In genomic region chr5:75734913-75735789, GRCh38 we compare ENCODE assay signal across 9 cellular contexts. TPM values are rescaled to one million over a fixed set of nuclear protein-coding genes. Genes with fewer than 3 reads are reported as not detected.
DNase-seq lines count a peak whose midpoint lies in the region; ATAC-seq and TF ChIP-seq lines count a peak whose summit lies in the region.
"Had no signal": no experiment of that assay in that cellular context is flagged by ENCODE, and none has a peak within 500 bp of the region (broad histone marks: within the 10 kb centered on the region; RNA-seq: fewer than 3 reads in every experiment).

No MANE protein-coding gene starts in this region.

- H3K27ac ChIP-seq in adrenal gland (no peak overlapping the region), esophagus squamous epithelium (no peak overlapping the region)
- H3K27ac ChIP-seq: thoracic aorta had no signal

- peak; percentile 79 for TF ChIP-seq CTCF in LNCAP (IDR thresholded peaks at IDR 0.05)
- TF ChIP-seq CTCF in adrenal gland (IDR thresholded peaks at IDR 0.05) = peak; percentile 41 to 62 (median 58)
- TF ChIP-seq CTCF in esophagus squamous epithelium (IDR thresholded peaks at IDR 0.05) = peak in 2 of 6 experiments; percentile 30 to 46

- intact Hi-C loops in adrenal gland (cut with DNase I) (loop anchor here in 1 of 2 donors (5.0 to 10.0 kb wide), 2 partner anchors 450 to 522 kb away; no protein-coding TSS in a partner anchor), esophagus squamous epithelium (cut with DNase I) (no loop called here)

- no peak overlapping the region for H3K4me3 ChIP-seq in adrenal gland
- H3K4me3 ChIP-seq in esophagus squamous epithelium = no peak overlapping the region
- H3K4me3 ChIP-seq: thoracic aorta had no signal

- H3K36me3 ChIP-seq in adrenal gland (replicated peaks in 1 of 2) (no peaks in the 10 kb centered on the region), esophagus squamous epithelium (no peaks in the 10 kb centered on the region)
- H3K36me3 ChIP-seq: thoracic aorta had no signal

- ATAC-seq in HG03571 (IDR thresholded peaks at IDR 0.05; ENCODE audit: unreplicated experiment) = no peak

- no peaks in the 10 kb centered on the region for H3K4me1 ChIP-seq in adrenal gland (replicated peaks in 1 of 2)
- H3K4me1 ChIP-seq in esophagus squamous epithelium = no peaks in the 10 kb centered on the region

- no peak for TF ChIP-seq POLR2A in adrenal gland (IDR thresholded peaks at IDR 0.05)
- TF ChIP-seq POLR2A in esophagus squamous epithelium (IDR thresholded peaks at IDR 0.05) = no peak

- H3K27me3 ChIP-seq in adrenal gland = no peaks in the 10 kb centered on the region
- no peaks in the 10 kb centered on the region for H3K27me3 ChIP-seq in esophagus squamous epithelium

- no peaks in the 10 kb centered on the region for H3K9me3 ChIP-seq in adrenal gland (replicated peaks in 1 of 3)
- peaks cover 0 to 4% (median 0%) of the 10 kb centered on the region in 3 donors for H3K9me3 ChIP-seq in esophagus squamous epithelium
- H3K9me3 ChIP-seq: thoracic aorta had no signal

- 28 to 36% (median 32%) methylated on average over 6 of the region's 6 CpGs for WGBS in adrenal gland, 4 donors
- 28 to 39% methylated on average over 6 of the region's 6 CpGs for WGBS in esophagus squamous epithelium, 2 donors

- DNase-seq in stimulated activated CD4-positive, alpha-beta T cell treated with anti-CD3 and anti-CD28 coated beads, Interleukin-4, amount 100 ng/mL, for 24 hours = peak; percentile 10
- DNase-seq in stimulated activated CD4-positive, alpha-beta T cell treated with anti-CD3 and anti-CD28 coated beads, Interleukin-12 subunit alpha, Interleukin-12 subunit beta, amount 100 ng/mL, for 4 hours = no peak
- peak; percentile 53 to 79 (median 68) for DNase-seq in adrenal gland
- DNase-seq in islet precursor cell = peak; percentile 78
- DNase-seq in esophagus squamous epithelium (lab: John Stamatoyannopoulos, UW) = no peak
- DNase-seq in DMS79 (lab: John Stamatoyannopoulos, UW) = no peak

RNA-seq across cellular contexts. Expression of gene POC5, which starts 17.9 kb away (rescaled TPM):
- 10 to 100 TPM in 5 of 8 donors, 1 to 10 TPM in 3; 6.5 to 22.1 (median 12.4) TPM for total RNA-seq in adrenal gland
- polyA plus RNA-seq in adrenal gland = 10 to 100 TPM; 10.2 to 16.7 (median 13.5) TPM
- 10 to 100 TPM in 2 of 4 donors, 1 to 10 TPM in 2; 1.9 to 16.9 (median 9.3) TPM for total RNA-seq in esophagus squamous epithelium

Comparison
In these comparisons a context has a peak if more than half of its experiments do, and no peak if none do; other contexts are left out.
1. DNase-seq: peak in stimulated activated CD4-positive, alpha-beta T cell treated with anti-CD3 and anti-CD28 coated beads, Interleukin-4, amount 100 ng/mL, for 24 hours (single experiment), adrenal gland (7 of 7) and islet precursor cell (single experiment); none in stimulated activated CD4-positive, alpha-beta T cell treated with anti-CD3 and anti-CD28 coated beads, Interleukin-12 subunit alpha, Interleukin-12 subunit beta, amount 100 ng/mL, for 4 hours (single experiment), esophagus squamous epithelium (single experiment) and DMS79 (single experiment).